Comparison of ENCODE assay signal across 22 cellular contexts in genomic region chr3:46022909-46023785, GRCh38. TPM values are rescaled to one million over a fixed set of nuclear protein-coding genes. Genes with fewer than 3 reads are reported as not detected.
"Had no signal": no experiment of that assay in that cellular context is flagged by ENCODE, and none has a peak within 500 bp of the region (broad histone marks: within the 10 kb centered on the region; RNA-seq: fewer than 3 reads in every experiment).

No MANE protein-coding gene starts in this region.

- H3K79me2 ChIP-seq: hepatocyte had no signal

- H3K27me3 Mint-ChIP-seq: effector memory CD8-positive, alpha-beta T cell had no signal

- H3K4me2 ChIP-seq: hepatocyte had no signal

- H3K4me3 ChIP-seq: esophagus squamous epithelium, hepatocyte, left ventricle myocardium inferior, ovary, right atrium auricular region, tibial nerve had no signal

- H3K27me3 ChIP-seq: esophagus squamous epithelium, hepatocyte, ovary, right atrium auricular region, tibial nerve had no signal

- H3K36me3 ChIP-seq: esophagus squamous epithelium, left ventricle myocardium inferior, neutrophil, ovary, right atrium auricular region, tibial nerve had no signal

- H3K27ac ChIP-seq: epithelial cell of prostate, esophagus squamous epithelium, foreskin keratinocyte, hepatocyte, left ventricle myocardium inferior, neutrophil, ovary, tibial nerve had no signal

- H3K9me3 ChIP-seq: neutrophil, ovary, right atrium auricular region had no signal

- H3K4me1 ChIP-seq: esophagus squamous epithelium, foreskin keratinocyte, left ventricle myocardium inferior, right atrium auricular region, tibial nerve had no signal

- H3K27ac Mint-ChIP-seq: dendritic cell treated with granulocyte-macrophage colony-stimulating factor and Interleukin-4, amounts not matched to agents 40 ng/mL and 50 ng/mL, for 4 days; effector memory CD8-positive, alpha-beta T cell; naive B cell; nephron had no signal

- H2AFZ ChIP-seq: hepatocyte had no signal

- H3K4me3 Mint-ChIP-seq: dendritic cell treated with granulocyte-macrophage colony-stimulating factor and Interleukin-4, amounts not matched to agents 40 ng/mL and 50 ng/mL, for 4 days; effector memory CD8-positive, alpha-beta T cell; naive B cell; nephron had no signal

- H3K4me1 Mint-ChIP-seq: nephron had no signal

- DNase-seq: cerebellar nuclear complex; effector memory CD8-positive, alpha-beta T cell; esophagus squamous epithelium; foreskin keratinocyte; kidney; left cardiac atrium; left ventricle myocardium inferior; mesendoderm; naive B cell; ovary; small intestine; stimulated activated CD4-positive, alpha-beta T cell treated with anti-CD3 and anti-CD28 coated beads, Interleukin-2, amount 100 ng/mL, for 48 hours; stimulated activated naive CD8-positive, alpha-beta T cell treated with anti-CD3 and anti-CD28 coated beads, Interleukin-15, Interleukin-2, amounts not matched to agents 100 U/mL and 50 U/mL, for 24 hours had no signal

- ATAC-seq: effector memory CD8-positive, alpha-beta T cell; foreskin keratinocyte; left cardiac atrium; stimulated activated naive CD8-positive, alpha-beta T cell treated with anti-CD3 and anti-CD28 coated beads, Interleukin-15, Interleukin-2, amounts not matched to agents 100 U/mL and 50 U/mL, for 24 hours had no signal

RNA-seq across cellular contexts. Expression of gene XCR1, which starts 4.1 kb away (rescaled TPM):
- total RNA-seq: foreskin keratinocyte, left ventricle myocardium inferior, lung microvascular endothelial cell, right atrium auricular region, temporal lobe, tibial nerve had no signal
